In the genomic region with DNA sequence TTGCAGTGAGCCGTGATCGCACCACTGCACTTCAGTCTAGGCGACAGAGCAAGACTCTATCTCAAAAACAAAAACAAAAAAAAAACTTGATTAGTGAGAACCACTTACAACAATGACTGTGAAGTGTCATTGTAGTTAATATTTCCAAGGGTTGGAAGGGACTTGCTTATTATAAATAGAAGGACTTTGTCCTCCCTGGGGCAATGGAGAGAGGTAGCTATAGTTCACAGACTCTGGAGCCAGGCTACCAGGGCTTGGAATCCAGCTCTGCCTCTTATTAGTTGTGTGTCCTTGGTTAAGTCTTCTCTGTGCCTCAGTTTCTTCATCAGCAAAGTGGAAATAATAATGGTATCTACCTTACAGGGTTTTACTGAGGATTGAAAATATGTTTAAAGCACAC, we compare ENCODE assay signal across 29 cellular contexts. TPM values are rescaled to one million over a fixed set of nuclear protein-coding genes. Genes with fewer than 3 reads are reported as not detected.
"Had no signal": no experiment of that assay in that cellular context is flagged by ENCODE, and none has a peak within 500 bp of the region (broad histone marks: within the 10 kb centered on the region; RNA-seq: fewer than 3 reads in every experiment).

No MANE protein-coding gene starts in this region.

- H3K9me3 ChIP-seq: adrenal gland, body of pancreas, colonic mucosa, gastrocnemius medialis had no signal

- H3K4me3 ChIP-seq: adrenal gland, body of pancreas, colonic mucosa, gastrocnemius medialis had no signal

- H3K27me3 ChIP-seq: adrenal gland, body of pancreas, colonic mucosa, gastrocnemius medialis had no signal

- DNase-seq: activated CD4-positive, alpha-beta memory T cell treated with anti-CD3 and anti-CD28 coated beads for 36 hours; activated CD4-positive, alpha-beta T cell treated with anti-CD3 and anti-CD28 coated beads, Interleukin-2, amount 10 ng/mL, durations not matched to agents 24 days and 14 days; activated CD4-positive, CD25-positive, alpha-beta regulatory T cell; activated CD4-positive, CD25-positive, alpha-beta regulatory T cell treated with anti-CD3 and anti-CD28 coated beads, Interleukin-2, amount 50 U/mL, for 72 hours; activated CD8-positive, alpha-beta memory T cell treated with anti-CD3 and anti-CD28 coated beads, Interleukin-2, amount 10 ng/mL, durations not matched to agents 7 days and 5 days; activated CD8-positive, alpha-beta memory T cell treated with anti-CD3 and anti-CD28 coated beads, Interleukin-2, amount 50 U/mL, for 4 hours; activated CD8-positive, alpha-beta T cell treated with anti-CD3 and anti-CD28 coated beads, Interleukin-2, amount 10 ng/mL, durations not matched to agents 7 days and 5 days; activated effector memory CD4-positive, alpha-beta T cell treated with anti-CD3 and anti-CD28 coated beads, Interleukin-2, amount 50 U/mL, for 16 hours; activated naive CD4-positive, alpha-beta T cell treated with anti-CD3 and anti-CD28 coated beads for 36 hours; activated naive CD8-positive, alpha-beta T cell treated with anti-CD3 and anti-CD28 coated beads for 36 hours; activated naive CD8-positive, alpha-beta T cell treated with anti-CD3 and anti-CD28 coated beads, Interleukin-2, amount 50 U/mL, for 24 hours; activated T-cell treated with anti-CD3 and anti-CD28 coated beads, Interleukin-2, amount 50 U/mL, for 1 hour; adrenal gland; amygdala; aorta; body of pancreas; caudate nucleus; colonic mucosa; effector memory CD4-positive, alpha-beta T cell; endodermal cell; foreskin keratinocyte; gastrocnemius medialis; T-helper 2 cell had no signal

- H3K36me3 ChIP-seq: adrenal gland, colonic mucosa, gastrocnemius medialis had no signal

- H3K27ac ChIP-seq: adrenal gland, body of pancreas, colonic mucosa, foreskin keratinocyte, gastrocnemius medialis had no signal

- ATAC-seq: activated CD4-positive, alpha-beta T cell treated with anti-CD3 and anti-CD28 coated beads for 36 hours; activated CD8-positive, alpha-beta memory T cell treated with anti-CD3 and anti-CD28 coated beads, Interleukin-2, amount 10 ng/mL, durations not matched to agents 7 days and 5 days; activated CD8-positive, alpha-beta T cell treated with anti-CD3 and anti-CD28 coated beads, Interleukin-2, amount 10 ng/mL, durations not matched to agents 7 days and 5 days; activated naive CD8-positive, alpha-beta T cell treated with anti-CD3 and anti-CD28 coated beads, Interleukin-2, amount 50 U/mL, for 24 hours; body of pancreas; esophagus mucosa; foreskin keratinocyte; gastrocnemius medialis had no signal

- H3K4me1 ChIP-seq: body of pancreas, colonic mucosa, foreskin keratinocyte had no signal

RNA-seq across cellular contexts. Expression of a gene that starts 51.6 kb away (rescaled TPM):
- total RNA-seq: activated CD4-positive, alpha-beta memory T cell treated with anti-CD3 and anti-CD28 coated beads for 36 hours; activated CD4-positive, alpha-beta T cell treated with anti-CD3 and anti-CD28 coated beads for 36 hours; activated CD4-positive, alpha-beta T cell treated with anti-CD3 and anti-CD28 coated beads, Interleukin-2, amount 10 ng/mL, durations not matched to agents 24 days and 14 days; activated CD8-positive, alpha-beta memory T cell treated with anti-CD3 and anti-CD28 coated beads for 36 hours; activated CD8-positive, alpha-beta memory T cell treated with anti-CD3 and anti-CD28 coated beads, Interleukin-2, amount 10 ng/mL, durations not matched to agents 7 days and 5 days; activated CD8-positive, alpha-beta T cell treated with anti-CD3 and anti-CD28 coated beads, Interleukin-2, amount 10 ng/mL, durations not matched to agents 7 days and 5 days; activated naive CD4-positive, alpha-beta T cell treated with anti-CD3 and anti-CD28 coated beads for 36 hours; activated naive CD8-positive, alpha-beta T cell treated with anti-CD3 and anti-CD28 coated beads for 36 hours; activated T-helper 1 cell treated with anti-CD3 and anti-CD28 coated beads, Interleukin-12 subunit alpha, Interleukin-12 subunit beta, Interleukin-2, Interleukin-4 antibody, amounts not matched to agents 30 ng/mL and 10 ng/mL and 1 ng/mL, durations not matched to agents 14 hours and 24 hours and 36 hours; activated T-helper 2 cell treated with anti-CD3 and anti-CD28 coated beads, Interferon-gamma antibody, Interleukin-2, Interleukin-4, amounts not matched to agents 10 μg/mL and 5 μg/mL and 100 μg/mL, durations not matched to agents 14 hours and 24 hours and 36 hours; T-helper 1 cell treated with Interleukin-12 subunit alpha and Interleukin-12 subunit beta and Interleukin-4 antibody, amounts not matched to agents 30 ng/mL and 1 ng/mL, for 36 hours had no signal
